15 cellular contexts compared by ENCODE assay signal in genomic region chr13:91111476-91112190, GRCh38.
DNase-seq lines count a peak whose midpoint lies in the region; ATAC-seq and TF ChIP-seq lines count a peak whose summit lies in the region.
"Had no signal": no experiment of that assay in that cellular context is flagged by ENCODE, and none has a peak within 500 bp of the region (broad histone marks: within the 10 kb centered on the region; RNA-seq: fewer than 3 reads in every experiment).

No MANE protein-coding gene starts in this region.

- WGBS in endodermal cell (ENCODE audit: insufficient coverage in 1 of 2, insufficient read length in 1 of 2), 2 experiments, result 80 to 85% methylated on average over 1 to 6 of the region's 6 CpGs

- H3K4me1 ChIP-seq in endodermal cell (ENCODE audit: control insufficient read depth, insufficient read depth, low read length), result no peaks in the 10 kb centered on the region

- H3K9me3 Mint-ChIP-seq in endodermal cell, result no peaks in the 10 kb centered on the region
- H3K9me3 Mint-ChIP-seq in nephron, result peaks cover 4% of the 10 kb centered on the region
- H3K9me3 Mint-ChIP-seq: CD4-positive, alpha-beta T cell had no signal

- TF ChIP-seq CTCF in endodermal cell (conservative IDR thresholded peaks at IDR 0.05), result peak; percentile 14
- peak; percentile 17 to 28 (median 25) for TF ChIP-seq CTCF in nephron (IDR thresholded peaks at IDR 0.05; ENCODE audit: unreplicated experiment in 3 of 3)

- ATAC-seq in HG03520 (IDR thresholded peaks at IDR 0.05; ENCODE audit: unreplicated experiment) (no peak), Right ventricle myocardium superior (ENCODE audit: poor library complexity) (no peak)

- no peak overlapping the region for H3K9ac ChIP-seq in endodermal cell (ENCODE audit: extremely low read depth, low read length, poor library complexity, severe bottlenecking)

- H3K27ac Mint-ChIP-seq in endodermal cell, result no peak overlapping the region
- H3K27ac Mint-ChIP-seq in nephron, result peak overlapping the region; percentile 84 to 92 (median 86)
- H3K27ac Mint-ChIP-seq: CD4-positive, alpha-beta T cell had no signal

- DNase-seq in Caki2 (ENCODE audit: low read depth) (peak; percentile 75), NCI-H82 treated with DMSO at 0.1 percent for 48 hours (lab: John Stamatoyannopoulos, UW; ENCODE audit: unreplicated experiment) (peak; percentile 64), endodermal cell (no peak), Right ventricle myocardium superior (no peak), NAMALWA (ENCODE audit: low spot score) (no peak)
- no peak for DNase-seq in stimulated activated naive CD4-positive, alpha-beta T cell treated with Interleukin-2 at 50 U/mL for 16 hours (lab: John Stamatoyannopoulos, UW)
- DNase-seq: CD4-positive, alpha-beta T cell; HCEC 1CT; KG1; NCI-H1092 treated with DMSO at 0.1 percent for 48 hours; NCI-H187; NCI-H774; SIG-M5 had no signal

- H3K4me3 Mint-ChIP-seq in endodermal cell (no peak overlapping the region), nephron (peak overlapping the region; percentile 3 to 14 (median 10))
- H3K4me3 Mint-ChIP-seq: CD4-positive, alpha-beta T cell had no signal

- no peaks in the 10 kb centered on the region for H3K27me3 Mint-ChIP-seq in endodermal cell (ENCODE audit: insufficient read depth)
- H3K27me3 Mint-ChIP-seq in nephron (ENCODE audit: low read depth), result no peaks in the 10 kb centered on the region
- H3K27me3 Mint-ChIP-seq: CD4-positive, alpha-beta T cell had no signal

- no peaks in the 10 kb centered on the region for H3K27me3 ChIP-seq in endodermal cell (ENCODE audit: control insufficient read depth, insufficient read depth, low read length, poor library complexity, severe bottlenecking)

- in situ Hi-C loops in Caki2 (cut with HindIII; ENCODE audit: low pct_unique_long_range_greater_than_20kb, low sequenced_read_pairs), result no loop called here

- H3K36me3 Mint-ChIP-seq in endodermal cell (ENCODE audit: low read depth), result no peaks in the 10 kb centered on the region
- peaks cover 9% of the 10 kb centered on the region for H3K36me3 Mint-ChIP-seq in nephron (ENCODE audit: low read depth)

- H3K4me1 Mint-ChIP-seq in endodermal cell (peaks cover 6% of the 10 kb centered on the region), nephron (peaks cover 25% of the 10 kb centered on the region)

- no peak overlapping the region for H3K27ac ChIP-seq in endodermal cell (ENCODE audit: low read depth, low read length)

- intact Hi-C loops in Right ventricle myocardium superior (cut with DNase I), result no loop called here

- peaks cover 3% of the 10 kb centered on the region for H3K9me3 ChIP-seq in endodermal cell (ENCODE audit: control insufficient read depth, low read length)

- no peak overlapping the region for H3K4me3 ChIP-seq in endodermal cell (ENCODE audit: low read length)

- no peaks in the 10 kb centered on the region for H3K36me3 ChIP-seq in endodermal cell (ENCODE audit: control insufficient read depth, insufficient read depth, low read length)

Comparison
In these comparisons a context has a peak if more than half of its experiments do, and no peak if none do; other contexts are left out.
1. DNase-seq: peak in Caki2 (single experiment) and NCI-H82 treated with DMSO at 0.1 percent for 48 hours (single experiment); none in endodermal cell (single experiment), Right ventricle myocardium superior (single experiment), NAMALWA (single experiment) and stimulated activated naive CD4-positive, alpha-beta T cell treated with Interleukin-2 at 50 U/mL for 16 hours (single experiment).